ENCODE assay signal across 23 cellular contexts in the genomic region with DNA sequence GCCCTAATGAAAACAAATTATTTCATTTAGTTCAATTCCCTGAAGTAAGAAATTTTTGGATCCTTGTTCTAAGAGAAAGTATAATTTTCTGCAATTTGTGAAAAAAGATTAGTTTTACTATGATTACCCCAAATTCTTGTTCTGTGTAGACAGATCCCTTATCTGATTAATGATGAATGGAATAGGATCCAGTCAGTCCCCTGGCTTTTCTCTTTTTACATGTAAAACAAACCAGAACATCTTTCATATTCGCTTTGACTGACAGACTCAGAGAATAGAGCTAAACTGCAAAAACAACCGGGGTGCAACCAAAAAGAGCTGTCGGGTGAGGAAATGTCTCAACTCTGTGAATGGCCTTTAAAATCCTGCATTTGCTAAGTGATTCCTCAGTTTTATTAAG.
"Had no signal": no experiment of that assay in that cellular context is flagged by ENCODE, and none has a peak within 500 bp of the region (broad histone marks: within the 10 kb centered on the region; RNA-seq: fewer than 3 reads in every experiment).

No MANE protein-coding gene starts in this region.

- H3K27me3 ChIP-seq: right atrium auricular region, right lobe of liver, tibial nerve, uterus had no signal

- H3K9me3 ChIP-seq: lower lobe of right lung, right atrium auricular region, right lobe of liver, tibial nerve, uterus had no signal

- H3K27ac ChIP-seq: hepatocyte, lower lobe of right lung, parathyroid adenoma, right atrium auricular region, right lobe of liver, tibial nerve, uterus had no signal

- H3K36me3 ChIP-seq: lower lobe of right lung, right atrium auricular region, right lobe of liver, tibial nerve, uterus had no signal

- ATAC-seq: left lobe of liver; left ventricle myocardium superior; lower lobe of right lung; naive thymus-derived CD8-positive, alpha-beta T cell; right lobe of liver; stimulated activated memory B cell treated with anti-CD40 and anti-IgM and Interleukin-4, amounts not matched to agents 10 μg/mL and 1 μg/mL and 100 μg/mL, for 72 hours; stimulated activated naive CD8-positive, alpha-beta T cell treated with anti-CD3 and anti-CD28 coated beads, Interleukin-15, amount 100 ng/mL, for 72 hours had no signal

- H3K4me1 ChIP-seq: lower lobe of right lung, parathyroid adenoma, right atrium auricular region, right lobe of liver, tibial nerve, uterus had no signal

- DNase-seq: islet precursor cell; left ventricle myocardium superior; lower lobe of right lung; mammary epithelial cell; mesenchymal stem cell; naive thymus-derived CD8-positive, alpha-beta T cell; nucleus accumbens; right lobe of liver; stimulated activated CD4-positive, alpha-beta T cell treated with anti-CD3 and anti-CD28 coated beads, Interleukin-1b, Interleukin-23, amount 100 ng/mL, for 48 hours; stimulated activated CD4-positive, alpha-beta T cell treated with anti-CD3 and anti-CD28 coated beads, Interleukin-2, amount 100 ng/mL, for 48 hours; stimulated activated CD4-positive, alpha-beta T cell treated with anti-CD3 and anti-CD28 coated beads, Interleukin-4, amount 100 ng/mL, for 4 hours; stimulated activated CD8-positive, alpha-beta memory T cell treated with anti-CD3 and anti-CD28 coated beads, Interleukin-4, amount 100 ng/mL, for 48 hours; stimulated activated naive CD4-positive, alpha-beta T cell treated with Interleukin-2 at 50 U/mL for 16 hours; stimulated activated naive CD8-positive, alpha-beta T cell treated with anti-CD3 and anti-CD28 coated beads, Interleukin-15, amount 100 ng/mL, for 72 hours; substantia nigra; uterus had no signal

- H3K4me3 ChIP-seq: hepatocyte, lower lobe of right lung, right atrium auricular region, right lobe of liver, smooth muscle cell, tibial nerve, uterus had no signal

- H3K4me2 ChIP-seq: hepatocyte, smooth muscle cell had no signal

- H3K79me2 ChIP-seq: hepatocyte, parathyroid adenoma had no signal

- H3K9ac ChIP-seq: parathyroid adenoma had no signal

- H2AFZ ChIP-seq: hepatocyte, parathyroid adenoma had no signal
